ENCODE assay signal across 1 cellular context in the genomic region with DNA sequence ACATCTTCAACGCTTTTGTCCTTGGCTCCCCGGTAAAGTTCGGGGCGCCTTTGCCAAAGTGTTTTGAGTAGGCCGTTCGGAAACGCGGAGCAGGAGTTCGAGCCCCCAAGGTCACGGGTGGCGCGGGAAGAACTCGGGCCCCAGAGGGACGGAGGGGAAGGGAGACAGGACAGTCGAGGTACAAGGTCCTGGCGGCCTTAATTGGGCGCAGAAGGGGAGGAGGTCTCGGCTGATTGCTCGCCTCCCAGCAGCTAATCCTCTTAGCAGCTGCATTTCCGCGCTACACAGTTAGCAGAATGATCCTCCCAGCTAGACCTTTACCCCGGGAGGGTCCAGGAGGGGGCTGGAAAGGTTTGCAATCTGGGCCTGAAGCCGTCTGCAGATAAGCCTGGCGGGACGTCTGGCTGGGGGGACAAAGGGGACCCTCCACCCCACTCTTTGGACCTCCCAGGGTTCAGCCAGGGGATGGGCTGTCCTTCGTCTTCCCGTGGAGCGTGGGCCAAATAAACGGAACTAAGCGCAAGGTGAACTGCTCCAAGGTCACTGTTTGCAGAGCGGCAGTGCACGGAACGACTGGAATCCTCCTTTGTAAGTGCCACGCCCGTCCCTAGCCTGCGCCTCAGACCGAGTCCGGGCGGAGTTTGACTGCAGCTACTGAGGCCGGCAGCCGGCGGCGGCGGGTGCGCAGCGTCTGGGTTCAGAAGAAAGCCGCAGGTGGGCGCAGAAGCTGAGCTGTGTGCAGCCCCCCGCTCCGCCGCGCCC.
TF ChIP-seq lines count a peak whose summit lies in the region.

No MANE protein-coding gene starts in this region.

TF ChIP-seq in A549, 52 proteins besides CTCF, POLR2A, EP300 and RAD21 (continued from another document):
- TF ChIP-seq, protein P1, sequence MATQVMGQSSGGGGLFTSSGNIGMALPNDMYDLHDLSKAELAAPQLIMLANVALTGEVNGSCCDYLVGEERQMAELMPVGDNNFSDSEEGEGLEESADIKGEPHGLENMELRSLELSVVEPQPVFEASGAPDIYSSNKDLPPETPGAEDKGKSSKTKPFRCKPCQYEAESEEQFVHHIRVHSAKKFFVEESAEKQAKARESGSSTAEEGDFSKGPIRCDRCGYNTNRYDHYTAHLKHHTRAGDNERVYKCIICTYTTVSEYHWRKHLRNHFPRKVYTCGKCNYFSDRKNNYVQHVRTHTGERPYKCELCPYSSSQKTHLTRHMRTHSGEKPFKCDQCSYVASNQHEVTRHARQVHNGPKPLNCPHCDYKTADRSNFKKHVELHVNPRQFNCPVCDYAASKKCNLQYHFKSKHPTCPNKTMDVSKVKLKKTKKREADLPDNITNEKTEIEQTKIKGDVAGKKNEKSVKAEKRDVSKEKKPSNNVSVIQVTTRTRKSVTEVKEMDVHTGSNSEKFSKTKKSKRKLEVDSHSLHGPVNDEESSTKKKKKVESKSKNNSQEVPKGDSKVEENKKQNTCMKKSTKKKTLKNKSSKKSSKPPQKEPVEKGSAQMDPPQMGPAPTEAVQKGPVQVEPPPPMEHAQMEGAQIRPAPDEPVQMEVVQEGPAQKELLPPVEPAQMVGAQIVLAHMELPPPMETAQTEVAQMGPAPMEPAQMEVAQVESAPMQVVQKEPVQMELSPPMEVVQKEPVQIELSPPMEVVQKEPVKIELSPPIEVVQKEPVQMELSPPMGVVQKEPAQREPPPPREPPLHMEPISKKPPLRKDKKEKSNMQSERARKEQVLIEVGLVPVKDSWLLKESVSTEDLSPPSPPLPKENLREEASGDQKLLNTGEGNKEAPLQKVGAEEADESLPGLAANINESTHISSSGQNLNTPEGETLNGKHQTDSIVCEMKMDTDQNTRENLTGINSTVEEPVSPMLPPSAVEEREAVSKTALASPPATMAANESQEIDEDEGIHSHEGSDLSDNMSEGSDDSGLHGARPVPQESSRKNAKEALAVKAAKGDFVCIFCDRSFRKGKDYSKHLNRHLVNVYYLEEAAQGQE (IDR thresholded peaks at IDR 0.05): no peak
- no peak for TF ChIP-seq KDM5A (IDR thresholded peaks at IDR 0.05)
- TF ChIP-seq HOXA7 (CRISPR knock-in tag; IDR thresholded peaks at IDR 0.05): no peak
- TF ChIP-seq ZC3H11A (IDR thresholded peaks at IDR 0.05): no peak
- TF ChIP-seq, protein P2, sequence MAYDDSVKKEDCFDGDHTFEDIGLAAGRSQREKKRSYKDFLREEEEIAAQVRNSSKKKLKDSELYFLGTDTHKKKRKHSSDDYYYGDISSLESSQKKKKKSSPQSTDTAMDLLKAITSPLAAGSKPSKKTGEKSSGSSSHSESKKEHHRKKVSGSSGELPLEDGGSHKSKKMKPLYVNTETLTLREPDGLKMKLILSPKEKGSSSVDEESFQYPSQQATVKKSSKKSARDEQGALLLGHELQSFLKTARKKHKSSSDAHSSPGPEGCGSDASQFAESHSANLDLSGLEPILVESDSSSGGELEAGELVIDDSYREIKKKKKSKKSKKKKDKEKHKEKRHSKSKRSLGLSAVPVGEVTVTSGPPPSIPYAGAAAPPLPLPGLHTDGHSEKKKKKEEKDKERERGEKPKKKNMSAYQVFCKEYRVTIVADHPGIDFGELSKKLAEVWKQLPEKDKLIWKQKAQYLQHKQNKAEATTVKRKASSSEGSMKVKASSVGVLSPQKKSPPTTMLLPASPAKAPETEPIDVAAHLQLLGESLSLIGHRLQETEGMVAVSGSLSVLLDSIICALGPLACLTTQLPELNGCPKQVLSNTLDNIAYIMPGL (CRISPR knock-in tag; IDR thresholded peaks at IDR 0.05; ENCODE audit: borderline replicate concordance): no peak
- TF ChIP-seq HEYL (CRISPR knock-in tag; IDR thresholded peaks at IDR 0.05): no peak
